34 cellular contexts compared by ENCODE assay signal in the genomic region with DNA sequence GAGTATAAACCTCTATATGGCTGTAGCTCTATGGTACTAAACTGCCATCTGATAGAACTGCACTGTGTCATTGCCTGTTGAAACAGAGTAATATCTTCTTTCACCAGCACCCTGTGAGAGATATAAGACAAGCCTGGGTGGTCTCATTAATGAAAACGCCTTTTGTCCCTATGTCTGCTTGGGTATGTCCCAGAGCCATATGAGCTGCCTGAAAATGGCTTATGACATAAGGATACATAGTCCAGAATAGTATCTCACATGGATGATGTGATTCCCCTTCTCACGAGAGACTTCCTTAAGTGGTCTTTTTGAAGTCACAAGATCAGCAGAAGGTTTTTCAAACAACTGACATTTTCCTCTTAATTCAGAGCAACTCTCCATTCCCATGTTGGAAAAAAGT.
"Had no signal": no experiment of that assay in that cellular context is flagged by ENCODE, and none has a peak within 500 bp of the region (broad histone marks: within the 10 kb centered on the region; RNA-seq: fewer than 3 reads in every experiment).

No MANE protein-coding gene starts in this region.

- H3K9me3 ChIP-seq: adrenal gland, body of pancreas, breast epithelium had no signal

- H3K4me1 ChIP-seq: adrenal gland, body of pancreas, breast epithelium had no signal

- H3K36me3 ChIP-seq: adrenal gland, brain microvascular endothelial cell, breast epithelium had no signal

- H3K27me3 ChIP-seq: adrenal gland, body of pancreas, brain microvascular endothelial cell, breast epithelium had no signal

- H3K27ac ChIP-seq: adrenal gland, body of pancreas, brain microvascular endothelial cell, breast epithelium, VCaP had no signal

- H3K4me3 ChIP-seq: adrenal gland, body of pancreas, breast epithelium had no signal

- FAIRE-seq: astrocyte, colon, TTC549 had no signal

- DNase-seq: activated B cell treated with CpG ODN at 0.5 μM for 24 hours; activated CD4-positive, alpha-beta memory T cell treated with anti-CD3 and anti-CD28 coated beads, Interleukin-2, amount 10 ng/mL, durations not matched to agents 7 days and 5 days; activated CD4-positive, alpha-beta T cell treated with anti-CD3 and anti-CD28 coated beads for 36 hours; activated CD4-positive, alpha-beta T cell treated with anti-CD3 and anti-CD28 coated beads for 48 hours; activated CD4-positive, alpha-beta T cell treated with anti-CD3 and anti-CD28 coated beads, Interleukin-2, amount 10 ng/mL, durations not matched to agents 7 days and 5 days; activated CD4-positive, alpha-beta T cell treated with anti-CD3 and anti-CD28 coated beads, Interleukin-2, amount 50 U/mL, for 48 hours; activated CD4-positive, CD25-positive, alpha-beta regulatory T cell treated with anti-CD3 and anti-CD28 coated beads, Interleukin-2, amount 50 U/mL, for 72 hours; activated CD8-positive, alpha-beta memory T cell treated with anti-CD3 and anti-CD28 coated beads for 24 hours; activated CD8-positive, alpha-beta memory T cell treated with anti-CD3 and anti-CD28 coated beads, Interleukin-2, amount 10 ng/mL, durations not matched to agents 7 days and 5 days; activated CD8-positive, alpha-beta memory T cell treated with anti-CD3 and anti-CD28 coated beads, Interleukin-2, amount 50 U/mL, for 48 hours; activated CD8-positive, alpha-beta T cell treated with anti-CD3 and anti-CD28 coated beads, Interleukin-2, amount 10 ng/mL, durations not matched to agents 7 days and 5 days; activated effector memory CD4-positive, alpha-beta T cell treated with anti-CD3 and anti-CD28 coated beads, Interleukin-2, amount 50 U/mL, for 16 hours; activated gamma-delta T cell treated with Interleukin-2 at 50 U/mL for 16 hours; activated naive CD4-positive, alpha-beta T cell; activated naive CD4-positive, alpha-beta T cell treated with anti-CD3 and anti-CD28 coated beads for 36 hours; activated naive CD4-positive, alpha-beta T cell treated with anti-CD3 and anti-CD28 coated beads, Interleukin-2, amount 50 U/mL, for 16 hours; activated naive CD8-positive, alpha-beta T cell treated with anti-CD3 and anti-CD28 coated beads for 36 hours; activated T-cell treated with anti-CD3 and anti-CD28 coated beads, Interleukin-2, amount 50 U/mL, for 4 hours; activated T-cell treated with anti-CD3 and anti-CD28 coated beads, Interleukin-2, amount 50 U/mL, for 72 hours; adrenal gland; amniotic stem cell; aorta; body of pancreas; brain microvascular endothelial cell; central memory CD4-positive, alpha-beta T cell; T-helper 2 cell; T-helper 9 cell had no signal

- ATAC-seq: activated CD4-positive, alpha-beta T cell treated with anti-CD3 and anti-CD28 coated beads for 36 hours; activated CD8-positive, alpha-beta memory T cell treated with anti-CD3 and anti-CD28 coated beads, Interleukin-2, amount 10 ng/mL, durations not matched to agents 7 days and 5 days; activated CD8-positive, alpha-beta T cell treated with anti-CD3 and anti-CD28 coated beads, Interleukin-2, amount 10 ng/mL, durations not matched to agents 7 days and 5 days; activated naive CD4-positive, alpha-beta T cell treated with anti-CD3 and anti-CD28 coated beads, Interleukin-2, amount 50 U/mL, for 72 hours; activated T-cell treated with anti-CD3 and anti-CD28 coated beads, Interleukin-2, amount 50 U/mL, for 4 hours; activated T-cell treated with anti-CD3 and anti-CD28 coated beads, Interleukin-2, amount 50 U/mL, for 72 hours; activated T-helper 17 cell treated with anti-CD3 and anti-CD28 coated beads, Interleukin-2, amount 50 U/mL, for 72 hours; body of pancreas had no signal
